In the genomic region with DNA sequence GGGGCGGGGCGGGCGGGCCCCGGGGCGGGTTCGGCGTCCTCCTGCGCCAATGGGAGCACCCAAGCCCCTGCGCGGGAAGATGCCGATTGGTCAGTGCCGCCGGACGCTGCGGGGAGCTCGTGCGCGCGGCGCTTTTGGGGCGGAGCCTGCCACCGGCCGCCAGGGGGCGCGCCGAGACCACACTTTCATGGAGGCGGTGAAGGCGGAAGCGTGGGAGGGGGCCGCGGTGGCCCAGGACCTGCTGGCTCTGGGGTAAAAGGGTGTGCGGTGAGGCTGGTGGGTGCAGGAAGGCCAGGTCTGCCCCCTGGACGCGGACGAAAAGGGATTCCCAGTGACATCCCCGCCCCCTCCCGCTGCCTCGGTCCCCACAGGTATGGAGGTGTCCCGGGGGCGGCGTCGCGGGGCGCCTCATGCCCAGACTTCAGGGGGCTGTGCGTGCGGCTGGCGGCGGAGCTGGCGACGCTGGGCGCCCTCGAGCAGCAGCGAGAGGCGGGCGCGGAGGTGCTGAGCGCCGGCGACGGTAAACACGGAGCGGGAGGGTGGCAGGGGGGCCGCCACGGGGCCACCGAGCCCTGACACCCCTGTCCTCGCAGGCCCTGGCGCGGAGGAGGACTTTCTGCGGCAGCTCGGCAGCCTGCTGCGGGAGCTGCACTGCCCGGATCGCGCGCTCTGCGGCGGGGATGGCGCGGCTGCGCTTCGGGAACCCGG, we compare ENCODE assay signal across 1 cellular context.
TF ChIP-seq lines count a peak whose summit lies in the region.

A gene (plus strand): TSS at position 127 of the 708 bp plus-strand sequence. CDS start 61 bp downstream, at position 188.

TF ChIP-seq in GM12878, 131 proteins besides CTCF, POLR2A, EP300 and RAD21 (continued from another document and continues in another):
- TF ChIP-seq, protein P1, sequence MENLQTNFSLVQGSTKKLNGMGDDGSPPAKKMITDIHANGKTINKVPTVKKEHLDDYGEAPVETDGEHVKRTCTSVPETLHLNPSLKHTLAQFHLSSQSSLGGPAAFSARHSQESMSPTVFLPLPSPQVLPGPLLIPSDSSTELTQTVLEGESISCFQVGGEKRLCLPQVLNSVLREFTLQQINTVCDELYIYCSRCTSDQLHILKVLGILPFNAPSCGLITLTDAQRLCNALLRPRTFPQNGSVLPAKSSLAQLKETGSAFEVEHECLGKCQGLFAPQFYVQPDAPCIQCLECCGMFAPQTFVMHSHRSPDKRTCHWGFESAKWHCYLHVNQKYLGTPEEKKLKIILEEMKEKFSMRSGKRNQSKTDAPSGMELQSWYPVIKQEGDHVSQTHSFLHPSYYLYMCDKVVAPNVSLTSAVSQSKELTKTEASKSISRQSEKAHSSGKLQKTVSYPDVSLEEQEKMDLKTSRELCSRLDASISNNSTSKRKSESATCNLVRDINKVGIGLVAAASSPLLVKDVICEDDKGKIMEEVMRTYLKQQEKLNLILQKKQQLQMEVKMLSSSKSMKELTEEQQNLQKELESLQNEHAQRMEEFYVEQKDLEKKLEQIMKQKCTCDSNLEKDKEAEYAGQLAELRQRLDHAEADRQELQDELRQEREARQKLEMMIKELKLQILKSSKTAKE (IDR thresholded peaks at IDR 0.05; ENCODE audit: low read depth, poor library complexity, severe bottlenecking): no peak
- TF ChIP-seq KLF5 (IDR thresholded peaks at IDR 0.05; ENCODE audit: partially characterized antibody) (peak; percentile 45), NFXL1 (IDR thresholded peaks at IDR 0.05; ENCODE audit: borderline replicate concordance) (no peak), SIX5 (IDR thresholded peaks at IDR 0.05; ENCODE audit: low read depth, low read length, severe bottlenecking) (no peak), SRF (IDR thresholded peaks at IDR 0.05; ENCODE audit: low read depth in 2 of 2, low read length in 2 of 2) (peak in 1 of 2 experiments; percentile 16; a peak in 1 of 4 replicates), SUPT20H (IDR thresholded peaks at IDR 0.05; ENCODE audit: borderline replicate concordance, control insufficient read depth, low read depth, low read length) (no peak), LARP7 (IDR thresholded peaks at IDR 0.05) (peak; percentile 91), TBL1XR1 (IDR thresholded peaks at IDR 0.05; ENCODE audit: low read depth, low read length) (0 out of 2 replicates have a peak, but pooled peaks have one; percentile 33), BCL11A (IDR thresholded peaks at IDR 0.05; ENCODE audit: low read depth, low read length) (no peak), SMC3 (IDR thresholded peaks at IDR 0.05; ENCODE audit: borderline replicate concordance, low read length) (peak; percentile 71), ZNF24 (IDR thresholded peaks at IDR 0.05) (no peak), HCFC1 (IDR thresholded peaks at IDR 0.05; ENCODE audit: low read length) (0 out of 2 replicates have a peak, but pooled peaks have one; percentile 13), MTA2 (IDR thresholded peaks at IDR 0.05; ENCODE audit: low read depth) (no peak), CBX3 (IDR thresholded peaks at IDR 0.05; ENCODE audit: borderline replicate concordance, low read depth) (no peak), CBX5 (IDR thresholded peaks at IDR 0.05; ENCODE audit: low read depth) (no peak), CREM (IDR thresholded peaks at IDR 0.05; ENCODE audit: low read depth) (peak; percentile 25; the same call in 1 of the 2 replicates), ETV6 (conservative IDR thresholded peaks at IDR 0.05 in 1 of 2, IDR thresholded peaks at IDR 0.05 in 1 of 2; ENCODE audit: borderline replicate concordance in 1 of 2, low read depth in 1 of 2) (no peak), DPF2 (IDR thresholded peaks at IDR 0.05) (peak; percentile 84), CREB1 (IDR thresholded peaks at IDR 0.05; ENCODE audit: low read depth) (peak; percentile 81), EGR1 (IDR thresholded peaks at IDR 0.05; ENCODE audit: borderline replicate concordance in 1 of 2, low read depth in 2 of 2, low read length in 2 of 2) (peak; percentile 22 to 99)
- TF ChIP-seq, protein P2, sequence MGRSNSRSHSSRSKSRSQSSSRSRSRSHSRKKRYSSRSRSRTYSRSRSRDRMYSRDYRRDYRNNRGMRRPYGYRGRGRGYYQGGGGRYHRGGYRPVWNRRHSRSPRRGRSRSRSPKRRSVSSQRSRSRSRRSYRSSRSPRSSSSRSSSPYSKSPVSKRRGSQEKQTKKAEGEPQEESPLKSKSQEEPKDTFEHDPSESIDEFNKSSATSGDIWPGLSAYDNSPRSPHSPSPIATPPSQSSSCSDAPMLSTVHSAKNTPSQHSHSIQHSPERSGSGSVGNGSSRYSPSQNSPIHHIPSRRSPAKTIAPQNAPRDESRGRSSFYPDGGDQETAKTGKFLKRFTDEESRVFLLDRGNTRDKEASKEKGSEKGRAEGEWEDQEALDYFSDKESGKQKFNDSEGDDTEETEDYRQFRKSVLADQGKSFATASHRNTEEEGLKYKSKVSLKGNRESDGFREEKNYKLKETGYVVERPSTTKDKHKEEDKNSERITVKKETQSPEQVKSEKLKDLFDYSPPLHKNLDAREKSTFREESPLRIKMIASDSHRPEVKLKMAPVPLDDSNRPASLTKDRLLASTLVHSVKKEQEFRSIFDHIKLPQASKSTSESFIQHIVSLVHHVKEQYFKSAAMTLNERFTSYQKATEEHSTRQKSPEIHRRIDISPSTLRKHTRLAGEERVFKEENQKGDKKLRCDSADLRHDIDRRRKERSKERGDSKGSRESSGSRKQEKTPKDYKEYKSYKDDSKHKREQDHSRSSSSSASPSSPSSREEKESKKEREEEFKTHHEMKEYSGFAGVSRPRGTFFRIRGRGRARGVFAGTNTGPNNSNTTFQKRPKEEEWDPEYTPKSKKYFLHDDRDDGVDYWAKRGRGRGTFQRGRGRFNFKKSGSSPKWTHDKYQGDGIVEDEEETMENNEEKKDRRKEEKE (IDR thresholded peaks at IDR 0.05): no peak
- TF ChIP-seq, protein P3, sequence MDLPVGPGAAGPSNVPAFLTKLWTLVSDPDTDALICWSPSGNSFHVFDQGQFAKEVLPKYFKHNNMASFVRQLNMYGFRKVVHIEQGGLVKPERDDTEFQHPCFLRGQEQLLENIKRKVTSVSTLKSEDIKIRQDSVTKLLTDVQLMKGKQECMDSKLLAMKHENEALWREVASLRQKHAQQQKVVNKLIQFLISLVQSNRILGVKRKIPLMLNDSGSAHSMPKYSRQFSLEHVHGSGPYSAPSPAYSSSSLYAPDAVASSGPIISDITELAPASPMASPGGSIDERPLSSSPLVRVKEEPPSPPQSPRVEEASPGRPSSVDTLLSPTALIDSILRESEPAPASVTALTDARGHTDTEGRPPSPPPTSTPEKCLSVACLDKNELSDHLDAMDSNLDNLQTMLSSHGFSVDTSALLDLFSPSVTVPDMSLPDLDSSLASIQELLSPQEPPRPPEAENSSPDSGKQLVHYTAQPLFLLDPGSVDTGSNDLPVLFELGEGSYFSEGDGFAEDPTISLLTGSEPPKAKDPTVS (IDR thresholded peaks at IDR 0.05; ENCODE audit: low read depth, low read length): 0 out of 2 replicates have a peak, but pooled peaks have one; percentile 20
- TF ChIP-seq, protein P4, sequence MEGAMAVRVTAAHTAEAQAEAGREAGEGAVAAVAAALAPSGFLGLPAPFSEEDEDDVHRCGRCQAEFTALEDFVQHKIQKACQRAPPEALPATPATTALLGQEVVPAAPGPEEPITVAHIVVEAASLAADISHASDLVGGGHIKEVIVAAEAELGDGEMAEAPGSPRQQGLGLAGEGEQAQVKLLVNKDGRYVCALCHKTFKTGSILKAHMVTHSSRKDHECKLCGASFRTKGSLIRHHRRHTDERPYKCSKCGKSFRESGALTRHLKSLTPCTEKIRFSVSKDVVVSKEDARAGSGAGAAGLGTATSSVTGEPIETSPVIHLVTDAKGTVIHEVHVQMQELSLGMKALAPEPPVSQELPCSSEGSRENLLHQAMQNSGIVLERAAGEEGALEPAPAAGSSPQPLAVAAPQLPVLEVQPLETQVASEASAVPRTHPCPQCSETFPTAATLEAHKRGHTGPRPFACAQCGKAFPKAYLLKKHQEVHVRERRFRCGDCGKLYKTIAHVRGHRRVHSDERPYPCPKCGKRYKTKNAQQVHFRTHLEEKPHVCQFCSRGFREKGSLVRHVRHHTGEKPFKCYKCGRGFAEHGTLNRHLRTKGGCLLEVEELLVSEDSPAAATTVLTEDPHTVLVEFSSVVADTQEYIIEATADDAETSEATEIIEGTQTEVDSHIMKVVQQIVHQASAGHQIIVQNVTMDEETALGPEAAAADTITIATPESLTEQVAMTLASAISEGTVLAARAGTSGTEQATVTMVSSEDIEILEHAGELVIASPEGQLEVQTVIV (IDR thresholded peaks at IDR 0.05; ENCODE audit: borderline replicate concordance, partially characterized antibody): no peak
- TF ChIP-seq, protein P5, sequence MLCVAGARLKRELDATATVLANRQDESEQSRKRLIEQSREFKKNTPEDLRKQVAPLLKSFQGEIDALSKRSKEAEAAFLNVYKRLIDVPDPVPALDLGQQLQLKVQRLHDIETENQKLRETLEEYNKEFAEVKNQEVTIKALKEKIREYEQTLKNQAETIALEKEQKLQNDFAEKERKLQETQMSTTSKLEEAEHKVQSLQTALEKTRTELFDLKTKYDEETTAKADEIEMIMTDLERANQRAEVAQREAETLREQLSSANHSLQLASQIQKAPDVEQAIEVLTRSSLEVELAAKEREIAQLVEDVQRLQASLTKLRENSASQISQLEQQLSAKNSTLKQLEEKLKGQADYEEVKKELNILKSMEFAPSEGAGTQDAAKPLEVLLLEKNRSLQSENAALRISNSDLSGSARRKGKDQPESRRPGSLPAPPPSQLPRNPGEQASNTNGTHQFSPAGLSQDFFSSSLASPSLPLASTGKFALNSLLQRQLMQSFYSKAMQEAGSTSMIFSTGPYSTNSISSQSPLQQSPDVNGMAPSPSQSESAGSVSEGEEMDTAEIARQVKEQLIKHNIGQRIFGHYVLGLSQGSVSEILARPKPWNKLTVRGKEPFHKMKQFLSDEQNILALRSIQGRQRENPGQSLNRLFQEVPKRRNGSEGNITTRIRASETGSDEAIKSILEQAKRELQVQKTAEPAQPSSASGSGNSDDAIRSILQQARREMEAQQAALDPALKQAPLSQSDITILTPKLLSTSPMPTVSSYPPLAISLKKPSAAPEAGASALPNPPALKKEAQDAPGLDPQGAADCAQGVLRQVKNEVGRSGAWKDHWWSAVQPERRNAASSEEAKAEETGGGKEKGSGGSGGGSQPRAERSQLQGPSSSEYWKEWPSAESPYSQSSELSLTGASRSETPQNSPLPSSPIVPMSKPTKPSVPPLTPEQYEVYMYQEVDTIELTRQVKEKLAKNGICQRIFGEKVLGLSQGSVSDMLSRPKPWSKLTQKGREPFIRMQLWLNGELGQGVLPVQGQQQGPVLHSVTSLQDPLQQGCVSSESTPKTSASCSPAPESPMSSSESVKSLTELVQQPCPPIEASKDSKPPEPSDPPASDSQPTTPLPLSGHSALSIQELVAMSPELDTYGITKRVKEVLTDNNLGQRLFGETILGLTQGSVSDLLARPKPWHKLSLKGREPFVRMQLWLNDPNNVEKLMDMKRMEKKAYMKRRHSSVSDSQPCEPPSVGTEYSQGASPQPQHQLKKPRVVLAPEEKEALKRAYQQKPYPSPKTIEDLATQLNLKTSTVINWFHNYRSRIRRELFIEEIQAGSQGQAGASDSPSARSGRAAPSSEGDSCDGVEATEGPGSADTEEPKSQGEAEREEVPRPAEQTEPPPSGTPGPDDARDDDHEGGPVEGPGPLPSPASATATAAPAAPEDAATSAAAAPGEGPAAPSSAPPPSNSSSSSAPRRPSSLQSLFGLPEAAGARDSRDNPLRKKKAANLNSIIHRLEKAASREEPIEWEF (IDR thresholded peaks at IDR 0.05; ENCODE audit: insufficient replicate concordance, low read depth, low read length): no peak
- TF ChIP-seq, protein P6, sequence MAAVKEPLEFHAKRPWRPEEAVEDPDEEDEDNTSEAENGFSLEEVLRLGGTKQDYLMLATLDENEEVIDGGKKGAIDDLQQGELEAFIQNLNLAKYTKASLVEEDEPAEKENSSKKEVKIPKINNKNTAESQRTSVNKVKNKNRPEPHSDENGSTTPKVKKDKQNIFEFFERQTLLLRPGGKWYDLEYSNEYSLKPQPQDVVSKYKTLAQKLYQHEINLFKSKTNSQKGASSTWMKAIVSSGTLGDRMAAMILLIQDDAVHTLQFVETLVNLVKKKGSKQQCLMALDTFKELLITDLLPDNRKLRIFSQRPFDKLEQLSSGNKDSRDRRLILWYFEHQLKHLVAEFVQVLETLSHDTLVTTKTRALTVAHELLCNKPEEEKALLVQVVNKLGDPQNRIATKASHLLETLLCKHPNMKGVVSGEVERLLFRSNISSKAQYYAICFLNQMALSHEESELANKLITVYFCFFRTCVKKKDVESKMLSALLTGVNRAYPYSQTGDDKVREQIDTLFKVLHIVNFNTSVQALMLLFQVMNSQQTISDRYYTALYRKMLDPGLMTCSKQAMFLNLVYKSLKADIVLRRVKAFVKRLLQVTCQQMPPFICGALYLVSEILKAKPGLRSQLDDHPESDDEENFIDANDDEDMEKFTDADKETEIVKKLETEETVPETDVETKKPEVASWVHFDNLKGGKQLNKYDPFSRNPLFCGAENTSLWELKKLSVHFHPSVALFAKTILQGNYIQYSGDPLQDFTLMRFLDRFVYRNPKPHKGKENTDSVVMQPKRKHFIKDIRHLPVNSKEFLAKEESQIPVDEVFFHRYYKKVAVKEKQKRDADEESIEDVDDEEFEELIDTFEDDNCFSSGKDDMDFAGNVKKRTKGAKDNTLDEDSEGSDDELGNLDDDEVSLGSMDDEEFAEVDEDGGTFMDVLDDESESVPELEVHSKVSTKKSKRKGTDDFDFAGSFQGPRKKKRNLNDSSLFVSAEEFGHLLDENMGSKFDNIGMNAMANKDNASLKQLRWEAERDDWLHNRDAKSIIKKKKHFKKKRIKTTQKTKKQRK (IDR thresholded peaks at IDR 0.05; ENCODE audit: low read depth, low read length): peak; percentile 19; the same call in 1 of the 2 replicates
- TF ChIP-seq, protein P7, sequence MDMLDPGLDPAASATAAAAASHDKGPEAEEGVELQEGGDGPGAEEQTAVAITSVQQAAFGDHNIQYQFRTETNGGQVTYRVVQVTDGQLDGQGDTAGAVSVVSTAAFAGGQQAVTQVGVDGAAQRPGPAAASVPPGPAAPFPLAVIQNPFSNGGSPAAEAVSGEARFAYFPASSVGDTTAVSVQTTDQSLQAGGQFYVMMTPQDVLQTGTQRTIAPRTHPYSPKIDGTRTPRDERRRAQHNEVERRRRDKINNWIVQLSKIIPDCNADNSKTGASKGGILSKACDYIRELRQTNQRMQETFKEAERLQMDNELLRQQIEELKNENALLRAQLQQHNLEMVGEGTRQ (IDR thresholded peaks at IDR 0.05; ENCODE audit: borderline replicate concordance, low read depth, low read length): no peak
